In genomic region chr18:21105936-21106335, GRCh38 we compare ENCODE assay signal across 15 cellular contexts. TPM values are rescaled to one million over a fixed set of nuclear protein-coding genes. Genes with fewer than 3 reads are reported as not detected.
DNase-seq lines count a peak whose midpoint lies in the region; ATAC-seq and TF ChIP-seq lines count a peak whose summit lies in the region.
"Had no signal": no experiment of that assay in that cellular context is flagged by ENCODE, and none has a peak within 500 bp of the region (broad histone marks: within the 10 kb centered on the region; RNA-seq: fewer than 3 reads in every experiment).

No MANE protein-coding gene starts in this region.

- H3K27me3 ChIP-seq in GM06990 (replicated peaks; ENCODE audit: control insufficient read depth, insufficient read depth, low read length), result no peaks in the 10 kb centered on the region
- no peaks in the 10 kb centered on the region for H3K27me3 ChIP-seq in dorsolateral prefrontal cortex
- H3K27me3 ChIP-seq: esophagus squamous epithelium, pancreas had no signal

- ATAC-seq in GM18868 (IDR thresholded peaks at IDR 0.05; ENCODE audit: unreplicated experiment) (peak; percentile 76), HG03565 (IDR thresholded peaks at IDR 0.05; ENCODE audit: unreplicated experiment) (peak; percentile 35), memory B cell (ENCODE audit: low read depth) (no peak), HG03521 (IDR thresholded peaks at IDR 0.05; ENCODE audit: unreplicated experiment) (no peak)
- ATAC-seq: activated CD8-positive, alpha-beta memory T cell treated with anti-CD3 and anti-CD28 coated beads, Interleukin-2, amount 10 ng/mL, durations not matched to agents 7 days and 5 days; pancreas had no signal

- no peak overlapping the region for H3K27ac ChIP-seq in dorsolateral prefrontal cortex
- H3K27ac ChIP-seq: pancreas had no signal

- H3K4me1 Mint-ChIP-seq in memory B cell, result peaks cover 31% of the 10 kb centered on the region

- peak overlapping the region; percentile 58 for H3K27ac Mint-ChIP-seq in memory B cell
- H3K27ac Mint-ChIP-seq: activated CD8-positive, alpha-beta memory T cell treated with anti-CD3 and anti-CD28 coated beads, Interleukin-2, amount 10 ng/mL, durations not matched to agents 7 days and 5 days; brain had no signal

- H3K27me3 Mint-ChIP-seq in memory B cell, result no peaks in the 10 kb centered on the region
- H3K27me3 Mint-ChIP-seq: activated CD8-positive, alpha-beta memory T cell treated with anti-CD3 and anti-CD28 coated beads, Interleukin-2, amount 10 ng/mL, durations not matched to agents 7 days and 5 days had no signal

- intact Hi-C loops in dorsolateral prefrontal cortex (cut with DNase I), result loop anchor here (5.0 to 10.0 kb wide), 2 partner anchors 54 to 81 kb away; no protein-coding TSS in a partner anchor

- no peak overlapping the region for H3K4me3 ChIP-seq in GM06990 (replicated peaks; ENCODE audit: low read depth, low read length)
- H3K4me3 ChIP-seq in dorsolateral prefrontal cortex, result peak overlapping the region in 1 of 59 donors; percentile 21
- H3K4me3 ChIP-seq: pancreas had no signal

- H3K9me3 Mint-ChIP-seq in memory B cell, result no peaks in the 10 kb centered on the region

- no peaks in the 10 kb centered on the region for H3K36me3 ChIP-seq in GM06990 (ENCODE audit: control insufficient read depth, insufficient read depth, low read length)
- H3K36me3 ChIP-seq: esophagus squamous epithelium, pancreas had no signal

- TF ChIP-seq CTCF in GM06990 (IDR thresholded peaks at IDR 0.05; ENCODE audit: insufficient read depth, low read length, poor library complexity, severe bottlenecking) (no peak), dorsolateral prefrontal cortex (IDR thresholded peaks at IDR 0.05 in 54 of 56, conservative IDR thresholded peaks at IDR 0.05 in 2 of 56; ENCODE audit: low read depth in 1 of 56, partially characterized antibody in 56 of 56) (no peak)

- DNase-seq in GM06990 (ENCODE audit: extremely low read depth, insufficient read length), result peak; percentile 9
- no peak for DNase-seq in memory B cell (ENCODE audit: low spot score in 2 of 2)
- DNase-seq in NCI-H2171 treated with DMSO at 0.1 percent for 48 hours (lab: John Stamatoyannopoulos, UW), result no peak
- no peak for DNase-seq in NCI-H446 (lab: John Stamatoyannopoulos, UW)
- no peak for DNase-seq in dorsolateral prefrontal cortex
- DNase-seq: activated CD8-positive, alpha-beta memory T cell treated with anti-CD3 and anti-CD28 coated beads, Interleukin-2, amount 10 ng/mL, durations not matched to agents 7 days and 5 days; DMS153; esophagus squamous epithelium; kidney; NCI-H774; pancreas had no signal

- peak overlapping the region; percentile 46 for H3K4me3 Mint-ChIP-seq in memory B cell
- H3K4me3 Mint-ChIP-seq: activated CD8-positive, alpha-beta memory T cell treated with anti-CD3 and anti-CD28 coated beads, Interleukin-2, amount 10 ng/mL, durations not matched to agents 7 days and 5 days had no signal

- peaks cover 6% of the 10 kb centered on the region for H3K36me3 Mint-ChIP-seq in memory B cell

RNA-seq across cellular contexts. Expression of gene ROCK1, which starts 5.7 kb away (rescaled TPM):
- total RNA-seq in dorsolateral prefrontal cortex, result 10 to 100 TPM; 22.3 to 53.5 (median 37.7) TPM

Comparison
In these comparisons a context has a peak if more than half of its experiments do, and no peak if none do; other contexts are left out.
1. ATAC-seq: peak in GM18868 (single experiment) and HG03565 (single experiment); none in memory B cell (single experiment) and HG03521 (single experiment).